ENCODE assay signal across 8 cellular contexts in genomic region chr3:177905895-177906511, GRCh38.
DNase-seq lines count a peak whose midpoint lies in the region; ATAC-seq and TF ChIP-seq lines count a peak whose summit lies in the region.

No MANE protein-coding gene starts in this region.

- WGBS in heart right ventricle, 2 donors, result 64 to 78% methylated on average over 4 of the region's 4 CpGs
- no CpG with 5 or more reads among the region's 4 CpGs for WGBS in H9 (ENCODE audit: extremely low coverage, insufficient read length, low lambda C conversion rate)

- H3K79me1 ChIP-seq in H9 (ENCODE audit: insufficient read depth, low read depth, low read length, poor library complexity, severe bottlenecking), result no peaks in the 10 kb centered on the region

- no peak overlapping the region for H3K4ac ChIP-seq in H9 (ENCODE audit: low read depth, low read length)

- H3K27ac Mint-ChIP-seq in WTC11 (0 out of 2 replicates have a peak overlapping the region, but pooled peaks have one; percentile 7), H9 (peak overlapping the region in 1 of 3 experiments; percentile 80; a peak in 3 of 7 replicates)
- H3K27ac Mint-ChIP-seq in CD8-positive, alpha-beta memory T cell, result no peak overlapping the region

- no peak overlapping the region for H4K5ac ChIP-seq in H9 (ENCODE audit: insufficient read length, low read depth, low read length)

- H2AK5ac ChIP-seq in H9 (ENCODE audit: insufficient read length, low read length), result no peak overlapping the region

- H3K9me3 ChIP-seq in heart right ventricle, result peaks cover 0 to 5% (median 0%) of the 10 kb centered on the region in 11 donors
- H3K9me3 ChIP-seq in CD8-positive, alpha-beta memory T cell (ENCODE audit: low read length), result no peaks in the 10 kb centered on the region
- no peaks in the 10 kb centered on the region for H3K9me3 ChIP-seq in H9 (ENCODE audit: control insufficient read depth, low read depth, low read length)

- CTCF ChIA-PET in WTC11 (lab: Charles Lee), result interaction anchor here (0.7 kb wide), 1 partner anchor 479 kb away, joined by 3 read pairs; no protein-coding TSS in a partner anchor
- CTCF ChIA-PET in CD8-positive, alpha-beta memory T cell (lab: Charles Lee), result no interaction called here

- no peak overlapping the region for H4K91ac ChIP-seq in H9 (ENCODE audit: insufficient read length, low read depth, low read length)

- H3K18ac ChIP-seq in H9 (ENCODE audit: insufficient read length, low read depth, low read length), result no peak overlapping the region

- no peaks in the 10 kb centered on the region for H3K23me2 ChIP-seq in H9 (ENCODE audit: insufficient read length, low read depth, low read length, poor library complexity, severe bottlenecking)

- no peak overlapping the region for H3K4me2 ChIP-seq in H9 (ENCODE audit: insufficient read depth, insufficient read length, low read length)

- H3K27ac ChIP-seq in heart right ventricle (peak overlapping the region in 6 of 10 donors; percentile 31 to 79 (median 56)), H9 (ENCODE audit: insufficient read length, low read depth, low read length) (no peak overlapping the region)
- H3K27ac ChIP-seq in CD8-positive, alpha-beta memory T cell (ENCODE audit: low read depth, low read length), result no peak overlapping the region

- H3K36me3 ChIP-seq in heart right ventricle, result no peaks in the 10 kb centered on the region
- no peaks in the 10 kb centered on the region for H3K36me3 ChIP-seq in CD8-positive, alpha-beta memory T cell (ENCODE audit: insufficient read depth, low read length)

- no peak overlapping the region for H3K56ac ChIP-seq in H9 (ENCODE audit: insufficient read length, low read depth, low read length)

- DNase-seq in Caki2 (ENCODE audit: low read depth) (peak; percentile 56), WTC11 (ENCODE audit: low spot score) (no peak), heart right ventricle (no peak), pons (ENCODE audit: low spot score) (peak; percentile 54), H9 (no peak)
- DNase-seq in CD8-positive, alpha-beta memory T cell, result no peak

- no peak overlapping the region for H2BK120ac ChIP-seq in H9 (ENCODE audit: low read depth, low read length, poor library complexity, severe bottlenecking)

- no peak overlapping the region for H2AFZ ChIP-seq in H9 (ENCODE audit: low read length)

- H3K27me3 ChIP-seq in heart right ventricle (no peaks in the 10 kb centered on the region), H9 (ENCODE audit: insufficient read depth, low read length) (no peaks in the 10 kb centered on the region)
- H3K27me3 ChIP-seq in CD8-positive, alpha-beta memory T cell (ENCODE audit: insufficient read depth, low read length, poor library complexity, severe bottlenecking), result no peaks in the 10 kb centered on the region

- peak; percentile 63 for ATAC-seq in WTC11
- ATAC-seq in heart right ventricle, result peak in 7 of 8 donors; percentile 70 to 87 (median 80)
- ATAC-seq in GM19351 (IDR thresholded peaks at IDR 0.05; ENCODE audit: unreplicated experiment), result no peak
- ATAC-seq in HG03432 (IDR thresholded peaks at IDR 0.05; ENCODE audit: unreplicated experiment), result no peak

- peaks cover 11% of the 10 kb centered on the region for H3K4me1 Mint-ChIP-seq in WTC11
- no peaks in the 10 kb centered on the region for H3K4me1 Mint-ChIP-seq in CD8-positive, alpha-beta memory T cell
- peaks cover 8% of the 10 kb centered on the region in 2 experiments; a peak in 3 of 4 replicates for H3K4me1 Mint-ChIP-seq in H9

- H3K9me3 Mint-ChIP-seq in WTC11 (no peaks in the 10 kb centered on the region), H9 (no peaks in the 10 kb centered on the region)
- H3K9me3 Mint-ChIP-seq in CD8-positive, alpha-beta memory T cell, result peaks cover 0 to 2% (median 0%) of the 10 kb centered on the region in 5 donors

- no peak overlapping the region for H2BK15ac ChIP-seq in H9 (ENCODE audit: low read depth, low read length)

- no peak overlapping the region for H2BK12ac ChIP-seq in H9 (ENCODE audit: insufficient read length, low read depth, low read length)

- H2BK20ac ChIP-seq in H9 (ENCODE audit: low read depth, low read length, poor library complexity, severe bottlenecking), result no peak overlapping the region

- no peaks in the 10 kb centered on the region; the same call in 1 of the 2 replicates for H3K79me2 ChIP-seq in H9 (ENCODE audit: insufficient read depth, low read length)

- intact Hi-C loops in heart right ventricle (cut with DNase I), result no loop called here

- peaks cover 0 to 26% (median 12%) of the 10 kb centered on the region in 9 donors for H3K4me1 ChIP-seq in heart right ventricle
- no peaks in the 10 kb centered on the region for H3K4me1 ChIP-seq in CD8-positive, alpha-beta memory T cell (ENCODE audit: insufficient read depth, low read length)
- H3K4me1 ChIP-seq in H9 (ENCODE audit: insufficient read depth, low read length), result no peaks in the 10 kb centered on the region

- H3T11ph ChIP-seq in H9 (ENCODE audit: low read length), result no peak overlapping the region

- no peak overlapping the region for H3K9ac ChIP-seq in H9 (ENCODE audit: extremely low read depth, insufficient read length, low read length)

- in situ Hi-C loops in Caki2 (cut with HindIII; ENCODE audit: low pct_unique_long_range_greater_than_20kb, low sequenced_read_pairs), result no loop called here

- no peaks in the 10 kb centered on the region for H3K27me3 Mint-ChIP-seq in WTC11 (ENCODE audit: low read depth)
- H3K27me3 Mint-ChIP-seq in CD8-positive, alpha-beta memory T cell, result no peaks in the 10 kb centered on the region
- no peaks in the 10 kb centered on the region for H3K27me3 Mint-ChIP-seq in H9 (ENCODE audit: low read depth)

- no peak overlapping the region for H3K4me3 ChIP-seq in heart right ventricle
- H3K4me3 ChIP-seq in CD8-positive, alpha-beta memory T cell (ENCODE audit: low read length), result no peak overlapping the region

- H4K8ac ChIP-seq in H9 (replicated peaks; ENCODE audit: insufficient read length, low read depth, low read length), result no peak overlapping the region

- no peaks in the 10 kb centered on the region for H4K20me1 ChIP-seq in H9 (ENCODE audit: control insufficient read depth, insufficient read depth, insufficient read length)

- no peak overlapping the region for H3K14ac ChIP-seq in H9 (ENCODE audit: insufficient read depth, low read length)

- no peaks in the 10 kb centered on the region for H3K36me3 Mint-ChIP-seq in WTC11
- peaks cover 0 to 2% (median 0%) of the 10 kb centered on the region in 3 donors for H3K36me3 Mint-ChIP-seq in CD8-positive, alpha-beta memory T cell
- H3K36me3 Mint-ChIP-seq in H9 (ENCODE audit: insufficient read depth in 1 of 3, low read depth in 3 of 3), result no peaks in the 10 kb centered on the region

- no peak overlapping the region for H3K4me3 Mint-ChIP-seq in WTC11
- H3K4me3 Mint-ChIP-seq in CD8-positive, alpha-beta memory T cell, result no peak overlapping the region
- no peak overlapping the region for H3K4me3 Mint-ChIP-seq in H9

- POLR2A ChIA-PET in WTC11 (lab: Charles Lee), result interaction anchor here (0.5 to 1.2 kb wide), 2 partner anchors 14 to 750 kb away, joined by 3 to 6 read pairs; no protein-coding TSS in a partner anchor
- POLR2A ChIA-PET in CD8-positive, alpha-beta memory T cell (lab: Charles Lee), result no interaction called here

- no peak overlapping the region for H2BK5ac ChIP-seq in H9 (ENCODE audit: insufficient read length, low read length)

- TF ChIP-seq CTCF in WTC11 (IDR thresholded peaks at IDR 0.05) (no peak), heart right ventricle (IDR thresholded peaks at IDR 0.05) (peak in 1 of 9 donors; percentile 11), H9 (conservative IDR thresholded peaks at IDR 0.05) (no peak)

- no peak overlapping the region for H3K23ac ChIP-seq in H9 (ENCODE audit: insufficient read length, low read depth, low read length)

TF ChIP-seq in WTC11, 78 proteins besides CTCF, POLR2A, EP300 and RAD21 (continues in another document):
- TF ChIP-seq SMAD4 (CRISPR knock-in tag; IDR thresholded peaks at IDR 0.05) (no peak), MYBL2 (CRISPR knock-in tag; IDR thresholded peaks at IDR 0.05) (no peak), AR (CRISPR knock-in tag; IDR thresholded peaks at IDR 0.05) (no peak), NR3C1 (CRISPR knock-in tag; conservative IDR thresholded peaks at IDR 0.05; ENCODE audit: low read depth) (no peak), TP53 (CRISPR knock-in tag; IDR thresholded peaks at IDR 0.05) (no peak), PREB (CRISPR knock-in tag; IDR thresholded peaks at IDR 0.05; ENCODE audit: borderline replicate concordance) (no peak), GTF2I (CRISPR knock-in tag; conservative IDR thresholded peaks at IDR 0.05) (no peak), ESRRA (CRISPR knock-in tag; IDR thresholded peaks at IDR 0.05; ENCODE audit: borderline replicate concordance) (no peak), JUN (CRISPR knock-in tag; IDR thresholded peaks at IDR 0.05) (no peak), ZNF263 (CRISPR knock-in tag; IDR thresholded peaks at IDR 0.05; ENCODE audit: low read depth) (no peak)

Comparison
In these comparisons a context has a peak if more than half of its experiments do, and no peak if none do; other contexts are left out.
1. DNase-seq: peak in Caki2 (single experiment) and pons (single experiment); none in WTC11 (single experiment), heart right ventricle (0 of 2), CD8-positive, alpha-beta memory T cell (0 of 5) and H9 (single experiment).
2. ATAC-seq: peak in WTC11 (single experiment) and heart right ventricle (7 of 8); none in GM19351 (single experiment) and HG03432 (single experiment).
3. H3K27ac ChIP-seq: peak in heart right ventricle (6 of 10); none in CD8-positive, alpha-beta memory T cell (single experiment) and H9 (single experiment).